13 cellular contexts compared by ENCODE assay signal in the genomic region with DNA sequence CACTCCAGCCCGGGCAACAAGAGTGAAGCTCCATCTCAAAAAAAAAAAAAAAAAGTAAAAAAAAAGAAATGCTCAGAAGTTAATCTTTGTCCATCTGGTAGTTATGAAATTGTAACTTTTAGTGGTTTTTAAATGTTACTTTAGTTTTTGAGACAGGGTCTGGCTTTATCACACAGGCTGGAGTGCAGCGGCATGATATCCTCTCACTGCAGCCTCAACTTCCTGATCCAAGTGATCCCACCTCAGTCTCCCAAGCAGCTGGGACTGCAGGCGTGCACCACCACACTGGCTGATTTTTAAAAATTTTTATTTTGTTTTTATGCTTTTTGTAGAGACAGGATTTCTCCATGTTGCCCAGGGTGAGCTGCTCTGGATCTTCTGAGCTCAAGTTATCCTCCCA.
DNase-seq lines count a peak whose midpoint lies in the region; ATAC-seq, FAIRE-seq and TF ChIP-seq lines count a peak whose summit lies in the region.
"Had no signal": no experiment of that assay in that cellular context is flagged by ENCODE, and none has a peak within 500 bp of the region (broad histone marks: within the 10 kb centered on the region; RNA-seq: fewer than 3 reads in every experiment).

No MANE protein-coding gene starts in this region.

- 0 out of 20 replicates have a peak overlapping the region, but pooled peaks of 1 of the 10 experiments have one; percentile 10 for H3K4me3 ChIP-seq in BLaER1 treated with 17β-estradiol and CSF1 and Interleukin-3, amounts not matched to agents 10 nM and 100 nM
- H3K4me3 ChIP-seq in DND-41 (ENCODE audit: low read depth in 1 of 2, low read length in 2 of 2) (no peak overlapping the region), SK-N-MC (no peak overlapping the region)

- H3K9ac ChIP-seq in BLaER1 treated with 17β-estradiol and CSF1 and Interleukin-3, amounts not matched to agents 10 nM and 100 nM, result peak overlapping the region in 7 of 11 experiments; percentile 11 to 91 (median 82); a peak in 7 of 22 replicates
- no peak overlapping the region for H3K9ac ChIP-seq in DND-41 (ENCODE audit: low read depth, low read length)
- no peak overlapping the region for H3K9ac ChIP-seq in SK-N-MC (ENCODE audit: insufficient read length)

- peaks cover 0 to 8% (median 6%) of the 10 kb centered on the region in 11 experiments; a peak in 10 of 22 replicates for H3K9me3 ChIP-seq in BLaER1 treated with 17β-estradiol and CSF1 and Interleukin-3, amounts not matched to agents 10 nM and 100 nM (replicated peaks in 1 of 11)
- H3K9me3 ChIP-seq in DND-41 (ENCODE audit: insufficient read depth, low read length, severe bottlenecking), result no peaks in the 10 kb centered on the region
- H3K9me3 ChIP-seq in SK-N-MC (ENCODE audit: low read depth, low read length), result no peaks in the 10 kb centered on the region
- H3K9me3 ChIP-seq: vagina had no signal

- no peaks in the 10 kb centered on the region for H3K36me3 ChIP-seq in BLaER1 treated with 17β-estradiol and CSF1 and Interleukin-3, amounts not matched to agents 10 nM and 100 nM
- no peaks in the 10 kb centered on the region for H3K36me3 ChIP-seq in DND-41 (ENCODE audit: insufficient read depth, low read length)
- no peaks in the 10 kb centered on the region for H3K36me3 ChIP-seq in SK-N-MC (ENCODE audit: insufficient read depth, low read length)
- H3K36me3 ChIP-seq: vagina had no signal

- no peak for ATAC-seq in DND-41 (ENCODE audit: insufficient read depth, low read depth)

- no peak overlapping the region for H2AFZ ChIP-seq in DND-41 (ENCODE audit: low read depth, low read length)

- H3K27ac ChIP-seq in BLaER1 treated with 17β-estradiol and CSF1 and Interleukin-3, amounts not matched to agents 10 nM and 100 nM, result 0 out of 22 replicates have a peak overlapping the region, but pooled peaks of 2 of the 11 experiments have one; percentile 91 to 93
- H3K27ac ChIP-seq in DND-41 (ENCODE audit: low read length), result no peak overlapping the region
- H3K27ac ChIP-seq in SK-N-MC, result peak overlapping the region; percentile 2; the same call in 1 of the 2 replicates

- no peaks in the 10 kb centered on the region for H3K27me3 ChIP-seq in BLaER1 treated with 17β-estradiol and CSF1 and Interleukin-3, amounts not matched to agents 10 nM and 100 nM
- no peaks in the 10 kb centered on the region for H3K27me3 ChIP-seq in DND-41 (ENCODE audit: insufficient read depth, low read length, poor library complexity)
- H3K27me3 ChIP-seq: vagina had no signal

- H3K79me2 ChIP-seq in DND-41 (ENCODE audit: insufficient read depth, low read length), result no peaks in the 10 kb centered on the region

- peaks cover 42 to 53% (median 44%) of the 10 kb centered on the region in 10 experiments for H3K4me1 ChIP-seq in BLaER1 treated with 17β-estradiol and CSF1 and Interleukin-3, amounts not matched to agents 10 nM and 100 nM
- H3K4me1 ChIP-seq in DND-41 (ENCODE audit: insufficient read depth, low read length), result peaks cover 28% of the 10 kb centered on the region

- TF ChIP-seq CTCF in DND-41 (IDR thresholded peaks at IDR 0.05; ENCODE audit: borderline replicate concordance, extremely low read depth, low read length, poor library complexity, severe bottlenecking), result no peak

- H4K20me1 ChIP-seq in BLaER1 treated with 17β-estradiol and CSF1 and Interleukin-3, amounts not matched to agents 10 nM and 100 nM, result peaks cover 0 to 12% (median 0%) of the 10 kb centered on the region in 11 experiments; a peak in 2 of 22 replicates
- no peaks in the 10 kb centered on the region for H4K20me1 ChIP-seq in DND-41 (ENCODE audit: insufficient read depth, low read length)

- FAIRE-seq in H54 (lab: Jason Lieb, UNC), result no peak

- peak overlapping the region; percentile 19 to 89 (median 63) for H3K4me2 ChIP-seq in BLaER1 treated with 17β-estradiol and CSF1 and Interleukin-3, amounts not matched to agents 10 nM and 100 nM
- H3K4me2 ChIP-seq in DND-41 (ENCODE audit: insufficient read depth, low read length), result peak overlapping the region; percentile 5; the same call in 1 of the 2 replicates

- DNase-seq in DND-41 (no peak), SK-N-MC (ENCODE audit: low read depth, low spot score) (no peak), kidney tubule cell (ENCODE audit: low spot score) (peak; percentile 38), H54 (ENCODE audit: insufficient read length, low spot score) (no peak), NCI-H2227 (lab: John Stamatoyannopoulos, UW; ENCODE audit: unreplicated experiment) (no peak), NCI-H187 treated with DMSO at 0.1 percent for 48 hours (lab: John Stamatoyannopoulos, UW) (no peak)
- DNase-seq in activated CD8-positive, alpha-beta memory T cell treated with anti-CD3 and anti-CD28 coated beads, Interleukin-2, amount 50 U/mL, for 48 hours, result no peak
- DNase-seq: activated T-cell treated with anti-CD3 and anti-CD28 coated beads for 4 hours; CD4-positive, alpha-beta memory T cell; NCI-H1694; Right ventricle myocardium superior had no signal

- TF ChIP-seq POLR2A in H54 (IDR thresholded peaks at IDR 0.05; ENCODE audit: low read depth, low read length), result no peak

Comparison
In these comparisons a context has a peak if more than half of its experiments do, and no peak if none do; other contexts are left out.
1. H3K9ac ChIP-seq: peak in BLaER1 treated with 17β-estradiol and CSF1 and Interleukin-3, amounts not matched to agents 10 nM and 100 nM (7 of 11); none in DND-41 (single experiment) and SK-N-MC (single experiment).